12 cellular contexts compared by ENCODE assay signal in the genomic region with DNA sequence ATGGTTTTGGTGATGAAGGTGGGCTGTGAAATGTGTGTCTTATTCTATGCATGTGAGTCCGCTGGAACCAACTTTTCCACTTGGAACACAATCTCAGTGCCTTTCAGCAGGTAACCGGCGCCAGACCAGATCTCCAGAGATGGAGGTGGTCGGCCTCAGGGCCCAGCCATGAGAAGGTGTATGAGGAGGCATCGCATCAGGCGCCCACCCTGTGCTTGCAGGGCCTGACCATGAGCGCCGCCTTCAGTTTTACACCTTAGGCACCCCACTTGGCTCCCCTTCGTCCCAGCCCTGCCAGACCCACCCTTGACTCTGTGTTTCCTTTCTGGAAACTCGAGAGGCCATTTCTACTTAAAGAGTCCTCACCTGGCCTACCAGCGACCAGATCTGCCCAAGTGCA. TPM values are rescaled to one million over a fixed set of nuclear protein-coding genes. Genes with fewer than 3 reads are reported as not detected.
A peak's percentile ranks its signal among the peaks of the same experiment; 100 is the strongest.
DNase-seq lines count a peak whose midpoint lies in the region; ATAC-seq, FAIRE-seq and TF ChIP-seq lines count a peak whose summit lies in the region.
"Had no signal": no experiment of that assay in that cellular context is flagged by ENCODE, and none has a peak within 500 bp of the region (broad histone marks: within the 10 kb centered on the region; RNA-seq: fewer than 3 reads in every experiment).

No MANE protein-coding gene starts in this region.

- H3K9me1 ChIP-seq in keratinocyte (ENCODE audit: control insufficient read depth, extremely low read depth, insufficient read depth, low read length), result no peaks in the 10 kb centered on the region

- H4K20me1 ChIP-seq in DND-41 (ENCODE audit: insufficient read depth, low read length) (no peaks in the 10 kb centered on the region), keratinocyte (ENCODE audit: control insufficient read depth, extremely low read depth, insufficient read depth, low read length) (no peaks in the 10 kb centered on the region)

- H3K4me1 ChIP-seq in DND-41 (ENCODE audit: insufficient read depth, low read length) (peaks cover 15% of the 10 kb centered on the region), keratinocyte (ENCODE audit: control insufficient read depth, extremely low read depth, insufficient read depth, low read length) (peaks cover 11% of the 10 kb centered on the region)

- H3K9me3 Mint-ChIP-seq in activated T-helper 17 cell treated with anti-CD3 and anti-CD28 coated beads, Interleukin-2, amount 50 U/mL, for 72 hours, result no peaks in the 10 kb centered on the region
- H3K9me3 Mint-ChIP-seq in stimulated activated effector memory CD8-positive, alpha-beta T cell treated with anti-CD3 and anti-CD28 coated beads, Interleukin-12 subunit alpha, Interleukin-12 subunit beta, amount 100 ng/mL, for 72 hours, result no peaks in the 10 kb centered on the region

- H3K4me2 ChIP-seq in DND-41 (ENCODE audit: insufficient read depth, low read length) (no peak overlapping the region), keratinocyte (ENCODE audit: control insufficient read depth, extremely low read depth, insufficient read depth, low read depth, low read length) (no peak overlapping the region)

- dilution Hi-C loops in keratinocyte (cut with MboI; ENCODE audit: extremely low pct_ligation_motif_present, low sequenced_read_pairs), result no loop called here

- TF ChIP-seq CTCF in DND-41 (IDR thresholded peaks at IDR 0.05; ENCODE audit: borderline replicate concordance, extremely low read depth, low read length, poor library complexity, severe bottlenecking), result no peak
- TF ChIP-seq CTCF in keratinocyte (optimal IDR thresholded peaks at IDR 0.05 in 1 of 3, IDR thresholded peaks at IDR 0.05 in 1 of 3, conservative IDR thresholded peaks at IDR 0.05 in 1 of 3; ENCODE audit: extremely low read depth in 1 of 3, insufficient read depth in 2 of 3, low read length in 3 of 3), result no peak

- H3K4me3 ChIP-seq in DND-41 (ENCODE audit: low read depth in 1 of 2, low read length in 2 of 2) (no peak overlapping the region), keratinocyte (ENCODE audit: control insufficient read depth in 2 of 3, extremely low read depth in 1 of 3, insufficient read depth in 2 of 3, low read depth in 1 of 3, low read length in 3 of 3) (no peak overlapping the region)

- H3K9ac ChIP-seq in DND-41 (ENCODE audit: low read depth, low read length) (no peak overlapping the region), keratinocyte (ENCODE audit: control insufficient read depth, extremely low read depth, insufficient read depth, low read length) (no peak overlapping the region)

- peak overlapping the region; percentile 91 for H3K27ac Mint-ChIP-seq in activated T-helper 17 cell treated with anti-CD3 and anti-CD28 coated beads, Interleukin-2, amount 50 U/mL, for 72 hours
- H3K27ac Mint-ChIP-seq in stimulated activated effector memory CD8-positive, alpha-beta T cell treated with anti-CD3 and anti-CD28 coated beads, Interleukin-12 subunit alpha, Interleukin-12 subunit beta, amount 100 ng/mL, for 72 hours, result peak overlapping the region; percentile 94

- no peaks in the 10 kb centered on the region for H3K9me3 ChIP-seq in DND-41 (ENCODE audit: insufficient read depth, low read length, severe bottlenecking)
- no peaks in the 10 kb centered on the region for H3K9me3 ChIP-seq in keratinocyte (ENCODE audit: control insufficient read depth, low read depth, low read length)

- peaks cover under 1% of the 10 kb centered on the region for H3K27me3 ChIP-seq in DND-41 (ENCODE audit: insufficient read depth, low read length, poor library complexity)
- H3K27me3 ChIP-seq in keratinocyte (ENCODE audit: control insufficient read depth, extremely low read depth, insufficient read depth, low read length), result no peaks in the 10 kb centered on the region

- no peak for TF ChIP-seq POLR2A in GM18505 (IDR thresholded peaks at IDR 0.05; ENCODE audit: borderline replicate concordance, extremely low read depth, insufficient read depth, insufficient read length)

- no peak for ATAC-seq in DND-41 (ENCODE audit: insufficient read depth, low read depth)
- ATAC-seq in activated T-helper 17 cell treated with anti-CD3 and anti-CD28 coated beads, Interleukin-2, amount 50 U/mL, for 72 hours (replicated peaks), result no peak
- no peak for ATAC-seq in stimulated activated effector memory CD8-positive, alpha-beta T cell treated with anti-CD3 and anti-CD28 coated beads, Interleukin-12 subunit alpha, Interleukin-12 subunit beta, amount 100 ng/mL, for 72 hours
- ATAC-seq in GM18505 (IDR thresholded peaks at IDR 0.05; ENCODE audit: unreplicated experiment), result no peak
- ATAC-seq: PC-3 had no signal

- no peak for DNase-seq in DND-41
- DNase-seq in keratinocyte (ENCODE audit: low read depth, low spot score), result no peak
- no peak for DNase-seq in stimulated activated effector memory CD8-positive, alpha-beta T cell treated with anti-CD3 and anti-CD28 coated beads, Interleukin-12 subunit alpha, Interleukin-12 subunit beta, amount 100 ng/mL, for 72 hours (ENCODE audit: low spot score in 2 of 2)
- DNase-seq in germinal center (ENCODE audit: low spot score), result no peak
- DNase-seq in activated naive CD4-positive, alpha-beta T cell treated with Interleukin-2 at 50 U/mL for 16 hours, result no peak
- DNase-seq: cortex of kidney, DMS153, foreskin melanocyte, Karpas-422, PC-3 had no signal

- peak overlapping the region; percentile 78 for H3K4me3 Mint-ChIP-seq in activated T-helper 17 cell treated with anti-CD3 and anti-CD28 coated beads, Interleukin-2, amount 50 U/mL, for 72 hours
- peak overlapping the region; percentile 69 for H3K4me3 Mint-ChIP-seq in stimulated activated effector memory CD8-positive, alpha-beta T cell treated with anti-CD3 and anti-CD28 coated beads, Interleukin-12 subunit alpha, Interleukin-12 subunit beta, amount 100 ng/mL, for 72 hours

- H3K27ac ChIP-seq in DND-41 (ENCODE audit: low read length), result no peak overlapping the region
- H3K27ac ChIP-seq in keratinocyte (ENCODE audit: control insufficient read depth, insufficient read depth, low read length), result peak overlapping the region; percentile 70

- H3K36me3 Mint-ChIP-seq in activated T-helper 17 cell treated with anti-CD3 and anti-CD28 coated beads, Interleukin-2, amount 50 U/mL, for 72 hours (ENCODE audit: low read depth), result no peaks in the 10 kb centered on the region
- H3K36me3 Mint-ChIP-seq in stimulated activated effector memory CD8-positive, alpha-beta T cell treated with anti-CD3 and anti-CD28 coated beads, Interleukin-12 subunit alpha, Interleukin-12 subunit beta, amount 100 ng/mL, for 72 hours, result no peaks in the 10 kb centered on the region

- H3K4me1 Mint-ChIP-seq in activated T-helper 17 cell treated with anti-CD3 and anti-CD28 coated beads, Interleukin-2, amount 50 U/mL, for 72 hours, result peaks cover 9% of the 10 kb centered on the region
- peaks cover 12% of the 10 kb centered on the region for H3K4me1 Mint-ChIP-seq in stimulated activated effector memory CD8-positive, alpha-beta T cell treated with anti-CD3 and anti-CD28 coated beads, Interleukin-12 subunit alpha, Interleukin-12 subunit beta, amount 100 ng/mL, for 72 hours

- H3K36me3 ChIP-seq in DND-41 (ENCODE audit: insufficient read depth, low read length), result no peaks in the 10 kb centered on the region
- no peaks in the 10 kb centered on the region for H3K36me3 ChIP-seq in keratinocyte (ENCODE audit: control insufficient read depth in 2 of 2, extremely low read depth in 1 of 2, insufficient read depth in 2 of 2, low read length in 2 of 2)

- no peak for FAIRE-seq in keratinocyte (lab: Jason Lieb, UNC)

- H3K27me3 Mint-ChIP-seq in activated T-helper 17 cell treated with anti-CD3 and anti-CD28 coated beads, Interleukin-2, amount 50 U/mL, for 72 hours, result no peaks in the 10 kb centered on the region

- no peaks in the 10 kb centered on the region for H3K79me2 ChIP-seq in DND-41 (ENCODE audit: insufficient read depth, low read length)
- H3K79me2 ChIP-seq in keratinocyte (ENCODE audit: control insufficient read depth, insufficient read depth, low read length), result no peaks in the 10 kb centered on the region

- H2AFZ ChIP-seq in DND-41 (ENCODE audit: low read depth, low read length) (0 out of 2 replicates have a peak overlapping the region, but pooled peaks have one; percentile 84), keratinocyte (ENCODE audit: control insufficient read depth, low read length) (no peak overlapping the region)

RNA-seq across cellular contexts. Expression of a gene that starts 48.6 kb away (rescaled TPM):
- 10 to 100 TPM; 26.7 to 35.6 TPM for total RNA-seq in activated T-helper 17 cell treated with anti-CD3 and anti-CD28 coated beads, Interleukin-2, amount 50 U/mL, for 72 hours
- polyA plus RNA-seq in keratinocyte, result 1.6 to 65.7 TPM (median 45.1 TPM) in 3 replicates
- polyA plus RNA-seq in keratinocyte (2011; ENCODE audit: low read depth), result 308 TPM
- 24.5 and 29.1 TPM in 2 replicates for polyA plus RNA-seq in keratinocyte (2011; cell fraction: cytosol; rRNA removed)
- 320 and 404 TPM in 2 replicates for polyA plus RNA-seq in keratinocyte (2011; cell fraction: nucleus; rRNA removed)
- polyA plus RNA-seq in keratinocyte (2012; ENCODE audit: low replicate concordance), result 1.8 and 213 TPM in 2 replicates
- polyA minus RNA-seq in keratinocyte, result 66.5 to 94.4 TPM in 2 of 3 replicates, not detected in the other
- polyA minus RNA-seq in keratinocyte (2011; cell fraction: cytosol; rRNA and poly(A)+ RNA removed), result 14.2 TPM
- polyA minus RNA-seq in keratinocyte (2011; cell fraction: nucleus; rRNA and poly(A)+ RNA removed), result 168 and 267 TPM in 2 replicates
